17 cellular contexts compared by ENCODE assay signal in the genomic region with DNA sequence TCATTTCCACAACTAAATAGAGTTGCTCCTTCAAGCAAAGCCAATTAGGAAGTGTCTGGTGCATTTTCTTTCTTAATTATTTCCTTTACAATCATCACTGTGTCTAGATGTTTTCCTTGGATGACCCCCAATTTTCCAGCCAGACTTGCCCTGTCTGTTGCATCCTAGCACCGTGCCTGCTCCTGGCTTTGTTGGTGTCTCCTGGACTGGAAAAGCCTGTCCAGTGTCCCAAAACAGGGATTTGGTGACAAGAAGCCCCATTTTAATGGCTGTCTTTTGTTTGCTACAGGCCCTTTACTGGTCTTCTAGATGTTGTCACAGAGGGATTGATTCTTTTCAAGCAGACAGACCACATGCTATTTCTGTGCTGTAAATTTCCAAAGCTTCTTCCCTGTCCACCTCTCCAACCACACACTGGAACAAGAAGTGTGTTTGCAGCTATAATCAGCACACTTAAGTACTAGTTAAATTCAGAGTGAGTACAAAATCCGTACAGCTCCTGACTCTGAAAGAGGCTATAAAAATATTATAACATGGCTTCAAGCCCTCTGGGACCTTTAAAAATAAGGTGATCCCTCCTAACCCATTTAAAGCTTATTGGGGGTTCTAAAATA. TPM values are rescaled to one million over a fixed set of nuclear protein-coding genes. Genes with fewer than 3 reads are reported as not detected.
DNase-seq lines count a peak whose midpoint lies in the region; ATAC-seq and TF ChIP-seq lines count a peak whose summit lies in the region.
"Had no signal": no experiment of that assay in that cellular context is flagged by ENCODE, and none has a peak within 500 bp of the region (broad histone marks: within the 10 kb centered on the region; RNA-seq: fewer than 3 reads in every experiment).

No MANE protein-coding gene starts in this region.

- H3K27ac ChIP-seq in cardiac muscle cell (peak overlapping the region; percentile 40), prostate gland (no peak overlapping the region)
- H3K27ac ChIP-seq: colonic mucosa, gastroesophageal sphincter had no signal

- intact Hi-C loops in prostate gland (cut with DNase I), result loop anchor here (5.0 kb wide), 1 partner anchor 33 kb away; no protein-coding TSS in a partner anchor

- H3K4me1 Mint-ChIP-seq in T-cell, result peaks cover 46 to 71% (median 63%) of the 10 kb centered on the region in 3 donors
- H3K4me1 Mint-ChIP-seq: activated B cell treated with CpG ODN at 0.5 μM for 24 hours, memory B cell had no signal

- TF ChIP-seq POLR2A in prostate gland (IDR thresholded peaks at IDR 0.05), result no peak

- TF ChIP-seq CTCF in cardiac muscle cell (IDR thresholded peaks at IDR 0.05; ENCODE audit: low read depth, low read length), result no peak
- no peak for TF ChIP-seq CTCF in prostate gland (IDR thresholded peaks at IDR 0.05)

- CTCF ChIA-PET in T-cell (lab: Charles Lee), result no interaction called here

- H3K36me3 ChIP-seq in cardiac muscle cell, result no peaks in the 10 kb centered on the region
- H3K36me3 ChIP-seq in prostate gland, result no peaks in the 10 kb centered on the region
- H3K36me3 ChIP-seq: colonic mucosa, gastroesophageal sphincter had no signal

- H3K27ac Mint-ChIP-seq in T-cell, result peak overlapping the region in 1 of 2 donors; percentile 55
- H3K27ac Mint-ChIP-seq: activated B cell treated with CpG ODN at 0.5 μM for 24 hours; CD8-positive, alpha-beta T cell; memory B cell had no signal

- DNase-seq in A172 (ENCODE audit: low spot score), result peak; percentile 15
- peak; percentile 11 for DNase-seq in NCI-H2029 treated with DMSO at 0.1 percent for 48 hours (lab: John Stamatoyannopoulos, UW)
- peak in 1 of 2 donors; percentile 32 for DNase-seq in cardiac muscle cell (ENCODE audit: low read depth in 1 of 2, low spot score in 1 of 2)
- peak; percentile 12 for DNase-seq in prostate gland (ENCODE audit: low spot score)
- no peak for DNase-seq in T-cell
- no peak for DNase-seq in NCI-H345 (lab: John Stamatoyannopoulos, UW)
- DNase-seq: activated B cell treated with CpG ODN at 0.5 μM for 24 hours; CD8-positive, alpha-beta T cell; colonic mucosa; H7; NCI-H1436 treated with DMSO at 0.1 percent for 48 hours; NCI-H446; stimulated activated naive CD4-positive, alpha-beta T cell treated with Interleukin-2 at 50 U/mL for 16 hours had no signal

- H3K9me3 ChIP-seq in cardiac muscle cell (ENCODE audit: low read depth), result no peaks in the 10 kb centered on the region
- H3K9me3 ChIP-seq in prostate gland, result no peaks in the 10 kb centered on the region
- H3K9me3 ChIP-seq: colonic mucosa, gastroesophageal sphincter had no signal

- H3K4me1 ChIP-seq in cardiac muscle cell (ENCODE audit: low read depth) (peaks cover 36% of the 10 kb centered on the region), prostate gland (replicated peaks) (peaks cover 2% of the 10 kb centered on the region)

- POLR2A ChIA-PET in T-cell (lab: Charles Lee), result no interaction called here

- H3K9me3 Mint-ChIP-seq in T-cell, result no peaks in the 10 kb centered on the region
- H3K9me3 Mint-ChIP-seq: activated B cell treated with CpG ODN at 0.5 μM for 24 hours; CD8-positive, alpha-beta T cell; memory B cell had no signal

- no peak overlapping the region for H3K4me3 Mint-ChIP-seq in T-cell
- H3K4me3 Mint-ChIP-seq: activated B cell treated with CpG ODN at 0.5 μM for 24 hours; CD8-positive, alpha-beta T cell; memory B cell had no signal

- H3K4me3 ChIP-seq in cardiac muscle cell (no peak overlapping the region), prostate gland (no peak overlapping the region)
- H3K4me3 ChIP-seq: colonic mucosa, gastroesophageal sphincter had no signal

- ATAC-seq in T-cell (replicated peaks in 1 of 4) (no peak), HG02571 (IDR thresholded peaks at IDR 0.05; ENCODE audit: unreplicated experiment) (no peak), GM18909 (IDR thresholded peaks at IDR 0.05; ENCODE audit: poor library complexity, unreplicated experiment) (no peak)
- ATAC-seq: CD8-positive, alpha-beta T cell; gastroesophageal sphincter had no signal

- WGBS in prostate gland, result 22% methylated on average over 2 of the region's 2 CpGs

- H3K27me3 Mint-ChIP-seq in T-cell, result no peaks in the 10 kb centered on the region
- H3K27me3 Mint-ChIP-seq: memory B cell had no signal

- H3K27me3 ChIP-seq in cardiac muscle cell (no peaks in the 10 kb centered on the region), prostate gland (replicated peaks; ENCODE audit: insufficient read depth) (no peaks in the 10 kb centered on the region)
- H3K27me3 ChIP-seq: colonic mucosa, gastroesophageal sphincter had no signal

- H3K36me3 Mint-ChIP-seq in T-cell, result peaks cover 29% of the 10 kb centered on the region
- H3K36me3 Mint-ChIP-seq: memory B cell had no signal

RNA-seq across cellular contexts. Expression of a gene that starts 38.4 kb away (rescaled TPM):
- total RNA-seq in A172 (2014; rRNA removed; shearing (Covaris generic)), result 11.4 and 12.3 TPM in 2 replicates
- total RNA-seq in cardiac muscle cell (23.2 and 24.1 TPM in 2 replicates), prostate gland (10 to 100 TPM in 1 of 2 donors, 1 to 10 TPM in 1; 9.1 to 27.9 TPM), T-cell (10 to 100 TPM; 46.3 to 93.1 (median 79.9) TPM)
- 6.3 and 12.4 TPM in 2 replicates for polyA plus RNA-seq in cardiac muscle cell

Comparison
In these comparisons a context has a peak if more than half of its experiments do, and no peak if none do; other contexts are left out.
1. DNase-seq: peak in A172 (single experiment), NCI-H2029 treated with DMSO at 0.1 percent for 48 hours (single experiment) and prostate gland (single experiment); none in T-cell (0 of 34) and NCI-H345 (single experiment).